2 cellular contexts compared by ENCODE assay signal in the genomic region with DNA sequence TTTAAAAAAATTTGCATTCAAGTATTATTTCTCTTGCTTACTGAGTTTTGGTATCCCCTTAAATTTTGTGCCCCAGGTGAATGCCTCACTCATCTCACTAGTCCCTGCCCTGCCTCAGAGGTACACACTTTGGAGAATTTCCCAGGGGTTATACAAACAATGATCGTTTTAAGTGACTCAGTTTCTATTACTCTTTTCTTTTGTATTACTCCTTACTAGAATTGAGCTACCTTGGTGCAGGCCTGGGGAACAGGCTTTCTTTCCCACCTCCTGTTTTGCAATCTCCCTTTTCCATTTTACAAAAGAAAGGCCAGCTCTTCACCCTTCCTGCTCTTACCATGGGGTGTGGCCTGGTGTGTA.
A peak's percentile ranks its signal among the peaks of the same experiment; 100 is the strongest.
TF ChIP-seq lines count a peak whose summit lies in the region.

No MANE protein-coding gene starts in this region.

TF ChIP-seq in HCT116, 20 proteins besides CTCF, POLR2A, EP300 and RAD21:
- TF ChIP-seq CEBPB (IDR thresholded peaks at IDR 0.05; ENCODE audit: low read depth) (no peak), ELF1 (IDR thresholded peaks at IDR 0.05; ENCODE audit: borderline replicate concordance, low read depth) (no peak), SIN3A (IDR thresholded peaks at IDR 0.05; ENCODE audit: low read depth) (no peak), JUND (IDR thresholded peaks at IDR 0.05) (no peak), EZH2 (IDR thresholded peaks at IDR 0.05) (no peak), ZFX (IDR thresholded peaks at IDR 0.05) (no peak), SRF (IDR thresholded peaks at IDR 0.05; ENCODE audit: low read depth) (no peak), SP1 (IDR thresholded peaks at IDR 0.05; ENCODE audit: low read depth) (no peak)
- TF ChIP-seq, protein P1, sequence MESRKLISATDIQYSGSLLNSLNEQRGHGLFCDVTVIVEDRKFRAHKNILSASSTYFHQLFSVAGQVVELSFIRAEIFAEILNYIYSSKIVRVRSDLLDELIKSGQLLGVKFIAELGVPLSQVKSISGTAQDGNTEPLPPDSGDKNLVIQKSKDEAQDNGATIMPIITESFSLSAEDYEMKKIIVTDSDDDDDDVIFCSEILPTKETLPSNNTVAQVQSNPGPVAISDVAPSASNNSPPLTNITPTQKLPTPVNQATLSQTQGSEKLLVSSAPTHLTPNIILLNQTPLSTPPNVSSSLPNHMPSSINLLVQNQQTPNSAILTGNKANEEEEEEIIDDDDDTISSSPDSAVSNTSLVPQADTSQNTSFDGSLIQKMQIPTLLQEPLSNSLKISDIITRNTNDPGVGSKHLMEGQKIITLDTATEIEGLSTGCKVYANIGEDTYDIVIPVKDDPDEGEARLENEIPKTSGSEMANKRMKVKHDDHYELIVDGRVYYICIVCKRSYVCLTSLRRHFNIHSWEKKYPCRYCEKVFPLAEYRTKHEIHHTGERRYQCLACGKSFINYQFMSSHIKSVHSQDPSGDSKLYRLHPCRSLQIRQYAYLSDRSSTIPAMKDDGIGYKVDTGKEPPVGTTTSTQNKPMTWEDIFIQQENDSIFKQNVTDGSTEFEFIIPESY (IDR thresholded peaks at IDR 0.05; ENCODE audit: extremely low read depth, insufficient replicate concordance, low read length), result no peak
- TF ChIP-seq, protein P2, sequence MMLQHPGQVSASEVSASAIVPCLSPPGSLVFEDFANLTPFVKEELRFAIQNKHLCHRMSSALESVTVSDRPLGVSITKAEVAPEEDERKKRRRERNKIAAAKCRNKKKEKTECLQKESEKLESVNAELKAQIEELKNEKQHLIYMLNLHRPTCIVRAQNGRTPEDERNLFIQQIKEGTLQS (IDR thresholded peaks at IDR 0.05), result no peak; the same call in 1 of the 2 replicates
- TF ChIP-seq, protein P3, sequence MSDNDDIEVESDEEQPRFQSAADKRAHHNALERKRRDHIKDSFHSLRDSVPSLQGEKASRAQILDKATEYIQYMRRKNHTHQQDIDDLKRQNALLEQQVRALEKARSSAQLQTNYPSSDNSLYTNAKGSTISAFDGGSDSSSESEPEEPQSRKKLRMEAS (IDR thresholded peaks at IDR 0.05), result no peak
TF ChIP-seq in HCT116: peak in this region for 0.

TF ChIP-seq in GM12878, 131 proteins besides CTCF, POLR2A, EP300 and RAD21:
- TF ChIP-seq ZNF384 (IDR thresholded peaks at IDR 0.05; ENCODE audit: borderline replicate concordance, low read depth, low read length), result 0 out of 2 replicates have a peak, but pooled peaks have one; percentile 4
- TF ChIP-seq, protein P4, sequence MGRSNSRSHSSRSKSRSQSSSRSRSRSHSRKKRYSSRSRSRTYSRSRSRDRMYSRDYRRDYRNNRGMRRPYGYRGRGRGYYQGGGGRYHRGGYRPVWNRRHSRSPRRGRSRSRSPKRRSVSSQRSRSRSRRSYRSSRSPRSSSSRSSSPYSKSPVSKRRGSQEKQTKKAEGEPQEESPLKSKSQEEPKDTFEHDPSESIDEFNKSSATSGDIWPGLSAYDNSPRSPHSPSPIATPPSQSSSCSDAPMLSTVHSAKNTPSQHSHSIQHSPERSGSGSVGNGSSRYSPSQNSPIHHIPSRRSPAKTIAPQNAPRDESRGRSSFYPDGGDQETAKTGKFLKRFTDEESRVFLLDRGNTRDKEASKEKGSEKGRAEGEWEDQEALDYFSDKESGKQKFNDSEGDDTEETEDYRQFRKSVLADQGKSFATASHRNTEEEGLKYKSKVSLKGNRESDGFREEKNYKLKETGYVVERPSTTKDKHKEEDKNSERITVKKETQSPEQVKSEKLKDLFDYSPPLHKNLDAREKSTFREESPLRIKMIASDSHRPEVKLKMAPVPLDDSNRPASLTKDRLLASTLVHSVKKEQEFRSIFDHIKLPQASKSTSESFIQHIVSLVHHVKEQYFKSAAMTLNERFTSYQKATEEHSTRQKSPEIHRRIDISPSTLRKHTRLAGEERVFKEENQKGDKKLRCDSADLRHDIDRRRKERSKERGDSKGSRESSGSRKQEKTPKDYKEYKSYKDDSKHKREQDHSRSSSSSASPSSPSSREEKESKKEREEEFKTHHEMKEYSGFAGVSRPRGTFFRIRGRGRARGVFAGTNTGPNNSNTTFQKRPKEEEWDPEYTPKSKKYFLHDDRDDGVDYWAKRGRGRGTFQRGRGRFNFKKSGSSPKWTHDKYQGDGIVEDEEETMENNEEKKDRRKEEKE (IDR thresholded peaks at IDR 0.05), result no peak
TF ChIP-seq in GM12878: peak in this region for 1.
